20 cellular contexts compared by ENCODE assay signal in genomic region chr13:37382156-37382555, GRCh38.
A peak's percentile ranks its signal among the peaks of the same experiment; 100 is the strongest.
DNase-seq lines count a peak whose midpoint lies in the region; ATAC-seq, FAIRE-seq and TF ChIP-seq lines count a peak whose summit lies in the region.
"Had no signal": no experiment of that assay in that cellular context is flagged by ENCODE, and none has a peak within 500 bp of the region (broad histone marks: within the 10 kb centered on the region; RNA-seq: fewer than 3 reads in every experiment).

No MANE protein-coding gene starts in this region.

- ATAC-seq in A549 = no peak
- no peak for ATAC-seq in GM19467 (IDR thresholded peaks at IDR 0.05; ENCODE audit: unreplicated experiment)

- no peak for TF ChIP-seq EP300 in A549 (IDR thresholded peaks at IDR 0.05)

- WGBS in A549 (ENCODE audit: missing lambda C conversion rate) = 0% methylated on average over 2 of the region's 2 CpGs

- no peak for FAIRE-seq in A549 (lab: Jason Lieb, UNC)

- no peak overlapping the region for H3K27ac ChIP-seq in A549
- H3K27ac ChIP-seq: BLaER1 treated with 17β-estradiol and CSF1 and Interleukin-3, amounts not matched to agents 10 nM and 100 nM; Peyer's patch; SJSA1 had no signal

- H3K4me3 ChIP-seq in A549 (no peak overlapping the region), adipocyte (ENCODE audit: low read length) (no peak overlapping the region)
- H3K4me3 ChIP-seq: BLaER1 treated with 17β-estradiol and CSF1 and Interleukin-3, amounts not matched to agents 10 nM and 100 nM; Peyer's patch; SJSA1 had no signal

- H3K9ac ChIP-seq in adipocyte (ENCODE audit: low read length) = no peak overlapping the region
- H3K9ac ChIP-seq: BLaER1 treated with 17β-estradiol and CSF1 and Interleukin-3, amounts not matched to agents 10 nM and 100 nM had no signal

- no peak for TF ChIP-seq RAD21 in A549 (conservative IDR thresholded peaks at IDR 0.05 in 1 of 2, IDR thresholded peaks at IDR 0.05 in 1 of 2)

- H3K36me3 ChIP-seq in adipocyte (ENCODE audit: control insufficient read depth, insufficient read depth, low read length, severe bottlenecking) = no peaks in the 10 kb centered on the region
- H3K36me3 ChIP-seq: BLaER1 treated with 17β-estradiol and CSF1 and Interleukin-3, amounts not matched to agents 10 nM and 100 nM; Peyer's patch; SJSA1 had no signal

- POLR2A ChIA-PET in A549 (lab: Yijun Ruan, JAX) = no interaction called here

- CTCF ChIA-PET in A549 (lab: Yijun Ruan, JAX) = no interaction called here

- DNase-seq in A549 (ENCODE audit: low read depth in 1 of 2, low spot score in 1 of 2) (no peak), EH (ENCODE audit: low read depth) (peak; percentile 71), adipocyte (ENCODE audit: low read depth) (peak; percentile 50), fibroblast of peridontal ligament (ENCODE audit: extremely low read depth) (peak; percentile 71), NCI-H748 (lab: John Stamatoyannopoulos, UW; ENCODE audit: unreplicated experiment) (no peak), NCI-H1105 (lab: John Stamatoyannopoulos, UW) (no peak)
- no peak for DNase-seq in stimulated activated naive CD4-positive, alpha-beta T cell (lab: John Stamatoyannopoulos, UW)
- DNase-seq: CD4-positive, alpha-beta memory T cell; GDM1; H7; KG1; NCI-H1694; NCI-H2081; NCI-H2171; NCI-H345; NCI-H82; Peyer's patch had no signal

- no peaks in the 10 kb centered on the region for H3K27me3 ChIP-seq in adipocyte (replicated peaks; ENCODE audit: control insufficient read depth, insufficient read depth, low read length)
- H3K27me3 ChIP-seq: BLaER1 treated with 17β-estradiol and CSF1 and Interleukin-3, amounts not matched to agents 10 nM and 100 nM; Peyer's patch; SJSA1 had no signal

- no peak overlapping the region for H3K4me2 ChIP-seq in A549
- H3K4me2 ChIP-seq: BLaER1 treated with 17β-estradiol and CSF1 and Interleukin-3, amounts not matched to agents 10 nM and 100 nM had no signal

- H3K4me1 ChIP-seq in A549 = no peaks in the 10 kb centered on the region
- H3K4me1 ChIP-seq in adipocyte (ENCODE audit: control insufficient read depth, insufficient read depth, low read length) = peaks cover 23% of the 10 kb centered on the region
- H3K4me1 ChIP-seq: BLaER1 treated with 17β-estradiol and CSF1 and Interleukin-3, amounts not matched to agents 10 nM and 100 nM; Peyer's patch; SJSA1 had no signal

- no peak for TF ChIP-seq POLR2A in A549 (IDR thresholded peaks at IDR 0.05; ENCODE audit: low read length)

- TF ChIP-seq CTCF in A549 (IDR thresholded peaks at IDR 0.05) = no peak

- H3K9me3 ChIP-seq in A549 = no peaks in the 10 kb centered on the region
- no peaks in the 10 kb centered on the region for H3K9me3 ChIP-seq in adipocyte (ENCODE audit: control insufficient read depth, low read length)
- H3K9me3 ChIP-seq: BLaER1 treated with 17β-estradiol and CSF1 and Interleukin-3, amounts not matched to agents 10 nM and 100 nM; SJSA1 had no signal

TF ChIP-seq in A549, 52 proteins besides CTCF, POLR2A, EP300 and RAD21:
- TF ChIP-seq MAFK (IDR thresholded peaks at IDR 0.05; ENCODE audit: partially characterized antibody) (peak; percentile 2), NPAS2 (CRISPR knock-in tag; IDR thresholded peaks at IDR 0.05; ENCODE audit: borderline replicate concordance) (no peak), HEYL (CRISPR knock-in tag; IDR thresholded peaks at IDR 0.05) (no peak), NFE2L2 (conservative IDR thresholded peaks at IDR 0.05; ENCODE audit: low read length) (no peak), MYC (IDR thresholded peaks at IDR 0.05; ENCODE audit: borderline replicate concordance, low read length) (no peak)

Comparison
In these comparisons a context has a peak if more than half of its experiments do, and no peak if none do; other contexts are left out.
1. DNase-seq: peak in EH (single experiment), adipocyte (single experiment) and fibroblast of peridontal ligament (single experiment); none in A549 (0 of 2), NCI-H748 (single experiment), stimulated activated naive CD4-positive, alpha-beta T cell (0 of 6) and NCI-H1105 (single experiment).